ENCODE assay signal across 8 cellular contexts in the genomic region with DNA sequence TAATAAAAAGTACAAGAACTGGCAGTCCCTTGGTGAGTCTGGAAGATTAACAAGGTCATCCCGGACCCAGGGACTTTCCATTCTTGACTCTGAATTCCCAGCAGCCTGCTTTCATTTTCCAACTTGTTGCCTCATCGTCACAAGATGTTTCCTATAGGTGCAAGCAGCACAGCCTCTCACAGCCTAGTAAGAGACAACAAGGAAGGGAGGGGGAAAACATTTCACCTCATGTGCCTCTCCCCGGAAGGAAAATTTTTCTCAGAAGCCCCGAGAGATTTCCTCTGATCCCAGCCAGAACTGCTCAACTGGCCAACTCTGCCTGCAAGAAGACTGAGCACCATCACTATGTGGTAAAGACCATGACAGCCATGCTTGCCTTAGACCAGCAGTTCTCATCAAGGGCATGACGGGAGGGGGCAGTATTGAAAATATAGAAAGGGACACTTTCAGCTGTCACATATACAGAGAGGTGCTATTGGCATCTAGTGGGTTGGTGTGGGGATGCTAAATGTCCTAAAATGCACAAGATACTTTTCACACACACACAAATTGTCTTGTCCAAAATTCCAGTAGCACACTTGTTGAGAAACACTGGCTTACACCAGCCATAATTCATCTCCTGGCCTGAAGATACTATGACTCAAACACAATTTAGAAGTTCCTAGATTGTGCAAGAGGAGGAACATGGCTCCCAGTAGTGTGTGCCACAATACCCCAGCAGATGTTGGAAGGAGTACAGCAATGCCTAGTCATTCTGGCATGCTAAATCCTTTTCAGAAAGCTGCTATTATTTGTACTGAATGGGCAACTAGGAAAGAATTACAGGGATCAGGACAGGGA. TPM values are rescaled to one million over a fixed set of nuclear protein-coding genes. Genes with fewer than 3 reads are reported as not detected.
A peak's percentile ranks its signal among the peaks of the same experiment; 100 is the strongest.
DNase-seq lines count a peak whose midpoint lies in the region; ATAC-seq and TF ChIP-seq lines count a peak whose summit lies in the region.

No MANE protein-coding gene starts in this region.

- no peaks in the 10 kb centered on the region for H3K9me2 ChIP-seq in GM23338 (ENCODE audit: insufficient read depth)

- H3K4me2 ChIP-seq in GM23338: no peak overlapping the region

- H3K9me3 ChIP-seq in neutrophil: no peaks in the 10 kb centered on the region

- H3K27ac Mint-ChIP-seq in GM23338: no peak overlapping the region; the same call in 1 of the 2 replicates

- H3K36me3 Mint-ChIP-seq in GM23338 (ENCODE audit: low read depth): no peaks in the 10 kb centered on the region; the same call in 2 of the 3 replicates

- no peak overlapping the region for H3K4me3 Mint-ChIP-seq in GM23338

- no peaks in the 10 kb centered on the region for H3F3A ChIP-seq in GM23338 (replicated peaks; ENCODE audit: low read depth)

- H3K36me3 ChIP-seq in neutrophil: no peaks in the 10 kb centered on the region
- H3K36me3 ChIP-seq in GM23338 (ENCODE audit: insufficient read depth): no peaks in the 10 kb centered on the region

- H3K27ac ChIP-seq in neutrophil: peak overlapping the region; percentile 93
- H3K27ac ChIP-seq in GM23338 (ENCODE audit: low read depth): no peak overlapping the region

- peak overlapping the region; percentile 52 to 54 for H3K4me3 ChIP-seq in neutrophil (ENCODE audit: low read depth in 1 of 2, low read length in 1 of 2)
- no peak overlapping the region for H3K4me3 ChIP-seq in GM23338

- no peaks in the 10 kb centered on the region for H3K4me1 Mint-ChIP-seq in GM23338

- DNase-seq in AML-193 (lab: John Stamatoyannopoulos, UW) (peak; percentile 90 to 95), NOMO-1 (lab: John Stamatoyannopoulos, UW; ENCODE audit: unreplicated experiment in 2 of 2) (peak; percentile 70 to 88), GM23338 (ENCODE audit: low spot score) (no peak), DMS114 treated with DMSO at 0.1 percent for 48 hours (lab: John Stamatoyannopoulos, UW; ENCODE audit: unreplicated experiment) (no peak)

- H3K79me2 ChIP-seq in GM23338 (replicated peaks; ENCODE audit: insufficient read depth): peaks cover 17% of the 10 kb centered on the region

- peaks cover 37 to 43% of the 10 kb centered on the region in 2 experiments for H3K4me1 ChIP-seq in neutrophil (ENCODE audit: control insufficient read depth in 1 of 2, insufficient read depth in 1 of 2, low read depth in 1 of 2, low read length in 1 of 2)
- no peaks in the 10 kb centered on the region for H3K4me1 ChIP-seq in GM23338 (ENCODE audit: insufficient read depth)

- TF ChIP-seq CTCF in neutrophil (IDR thresholded peaks at IDR 0.05) (no peak), GM23338 (conservative IDR thresholded peaks at IDR 0.05; ENCODE audit: low read depth in 2 of 2) (no peak)

- H3K9me3 Mint-ChIP-seq in GM23338: no peaks in the 10 kb centered on the region

- H3K27me3 ChIP-seq in neutrophil (no peaks in the 10 kb centered on the region), GM23338 (ENCODE audit: insufficient read depth) (no peaks in the 10 kb centered on the region)

- H2AFZ ChIP-seq in GM23338: no peak overlapping the region

- peaks cover 4% of the 10 kb centered on the region; the same call in 1 of the 2 replicates for H4K20me1 ChIP-seq in GM23338 (replicated peaks; ENCODE audit: insufficient read depth)

- peaks cover 3% of the 10 kb centered on the region for H3K27me3 Mint-ChIP-seq in GM23338 (ENCODE audit: insufficient read depth, low read depth, poor library complexity)

- ATAC-seq in esophagus mucosa (peak; percentile 98), HG03521 (IDR thresholded peaks at IDR 0.05; ENCODE audit: unreplicated experiment) (no peak), GM23338 (no peak), HG02678 (IDR thresholded peaks at IDR 0.05; ENCODE audit: unreplicated experiment) (no peak)

TF ChIP-seq in GM23338, 12 proteins besides CTCF, POLR2A, EP300 and RAD21 (continues in another document):
- TF ChIP-seq ZNF114 (CRISPR knock-in tag; IDR thresholded peaks at IDR 0.05): no peak
- TF ChIP-seq REST (IDR thresholded peaks at IDR 0.05; ENCODE audit: unreplicated experiment): no peak
- no peak for TF ChIP-seq CREB1 (CRISPR knock-in tag; IDR thresholded peaks at IDR 0.05; ENCODE audit: low read depth)
- no peak for TF ChIP-seq POLR2AphosphoS5 (IDR thresholded peaks at IDR 0.05; ENCODE audit: low read depth)
- TF ChIP-seq STAT1 (IDR thresholded peaks at IDR 0.05; ENCODE audit: unreplicated experiment): no peak
- no peak for TF ChIP-seq EZH2 (IDR thresholded peaks at IDR 0.05; ENCODE audit: low read depth, unreplicated experiment)
- TF ChIP-seq ETS1 (IDR thresholded peaks at IDR 0.05): no peak

RNA-seq across cellular contexts. Expression of gene WTAP, which starts 10.8 kb away (rescaled TPM):
- total RNA-seq in esophagus mucosa: 71.0 TPM
- total RNA-seq in GM23338 (2014; rRNA removed; shearing (Covaris generic)): 108 and 110 TPM in 2 replicates
- 107 and 121 TPM in 2 replicates for polyA plus RNA-seq in GM23338 (2016; fragmentation: Nextera tagmentation; extraction: Ambion mirVana)

RNA-seq across cellular contexts. Expression of gene SOD2, which starts 23.4 kb away (rescaled TPM):
- 280 TPM for total RNA-seq in esophagus mucosa
- 73.0 and 97.0 TPM in 2 replicates for total RNA-seq in GM23338 (2014; rRNA removed; shearing (Covaris generic))
- polyA plus RNA-seq in GM23338 (2016; fragmentation: Nextera tagmentation; extraction: Ambion mirVana): 40.2 and 44.1 TPM in 2 replicates

RNA-seq across cellular contexts. Expression of gene ACAT2, which starts 45.4 kb away (rescaled TPM):
- total RNA-seq in esophagus mucosa: 151 TPM
- 104 and 108 TPM in 2 replicates for total RNA-seq in GM23338 (2014; rRNA removed; shearing (Covaris generic))
- polyA plus RNA-seq in GM23338 (2016; fragmentation: Nextera tagmentation; extraction: Ambion mirVana): 136 and 151 TPM in 2 replicates

Comparison
In these comparisons a context has a peak if more than half of its experiments do, and no peak if none do; other contexts are left out.
1. DNase-seq: peak in AML-193 (2 of 2) and NOMO-1 (2 of 2); none in GM23338 (single experiment) and DMS114 treated with DMSO at 0.1 percent for 48 hours (single experiment).